In genomic region chr20:59386819-59387218, GRCh38 we compare ENCODE assay signal across 19 cellular contexts.
DNase-seq lines count a peak whose midpoint lies in the region; ATAC-seq and TF ChIP-seq lines count a peak whose summit lies in the region.
"Had no signal": no experiment of that assay in that cellular context is flagged by ENCODE, and none has a peak within 500 bp of the region (broad histone marks: within the 10 kb centered on the region; RNA-seq: fewer than 3 reads in every experiment).

No MANE protein-coding gene starts in this region.

- peak overlapping the region; percentile 8 for H3K27ac ChIP-seq in vagina

- H3K27me3 ChIP-seq in vagina: no peaks in the 10 kb centered on the region

- no peaks in the 10 kb centered on the region for H3K27me3 Mint-ChIP-seq in activated naive CD4-positive, alpha-beta T cell treated with anti-CD3 and anti-CD28 coated beads, Interleukin-2, amount 50 U/mL, for 24 hours
- H3K27me3 Mint-ChIP-seq in chondrocyte (ENCODE audit: low read depth): no peaks in the 10 kb centered on the region

- H3K36me3 ChIP-seq in vagina: no peaks in the 10 kb centered on the region

- ATAC-seq in SK-N-SH treated with all-trans-retinoic acid at 6 μM for 48 hours: no peak
- ATAC-seq: K562, Panc1 had no signal

- no peak for TF ChIP-seq POLR2A in vagina (IDR thresholded peaks at IDR 0.05)

- no peaks in the 10 kb centered on the region for H3K9me3 Mint-ChIP-seq in activated naive CD4-positive, alpha-beta T cell treated with anti-CD3 and anti-CD28 coated beads, Interleukin-2, amount 50 U/mL, for 24 hours
- peaks cover 2% of the 10 kb centered on the region for H3K9me3 Mint-ChIP-seq in chondrocyte (ENCODE audit: low read depth)
- H3K9me3 Mint-ChIP-seq: CD8-positive, alpha-beta memory T cell; H9 had no signal

- H3K9me3 ChIP-seq in vagina: no peaks in the 10 kb centered on the region

- DNase-seq in activated naive CD4-positive, alpha-beta T cell treated with anti-CD3 and anti-CD28 coated beads, Interleukin-2, amount 50 U/mL, for 16 hours: no peak
- DNase-seq in chondrocyte (ENCODE audit: low spot score) (no peak), left kidney (ENCODE audit: low read depth, low spot score) (peak; percentile 64), vagina (ENCODE audit: extremely low spot score in 2 of 2) (no peak), foreskin fibroblast (no peak), UCSD-AML1 (lab: John Stamatoyannopoulos, UW; ENCODE audit: unreplicated experiment) (no peak)
- DNase-seq: 8988T, H9, MV-4-11, NCI-H1417 treated with DMSO at 0.1 percent for 48 hours, NCI-H1930, NCI-H2171, NCI-H446, NCI-H774 had no signal

- no peak overlapping the region for H3K4me3 Mint-ChIP-seq in activated naive CD4-positive, alpha-beta T cell treated with anti-CD3 and anti-CD28 coated beads, Interleukin-2, amount 50 U/mL, for 24 hours
- no peak overlapping the region for H3K4me3 Mint-ChIP-seq in chondrocyte (ENCODE audit: unreplicated experiment)
- H3K4me3 Mint-ChIP-seq: CD8-positive, alpha-beta memory T cell; H9 had no signal

- H3K4me3 ChIP-seq in vagina: no peak overlapping the region
- H3K4me3 ChIP-seq in foreskin fibroblast (ENCODE audit: low read depth in 1 of 2, low read length in 2 of 2): no peak overlapping the region
- H3K4me3 ChIP-seq: K562 had no signal

- H3K27ac Mint-ChIP-seq in activated naive CD4-positive, alpha-beta T cell treated with anti-CD3 and anti-CD28 coated beads, Interleukin-2, amount 50 U/mL, for 24 hours: peak overlapping the region; percentile 74
- peak overlapping the region; percentile 58 for H3K27ac Mint-ChIP-seq in chondrocyte (ENCODE audit: unreplicated experiment)
- H3K27ac Mint-ChIP-seq: H9 had no signal

- intact Hi-C loops in vagina (cut with DNase I): no loop called here

- no peak for TF ChIP-seq CTCF in chondrocyte (IDR thresholded peaks at IDR 0.05)
- TF ChIP-seq CTCF in vagina (IDR thresholded peaks at IDR 0.05): no peak
- no peak for TF ChIP-seq CTCF in foreskin fibroblast (IDR thresholded peaks at IDR 0.05; ENCODE audit: low read depth, low read length)

- H3K4me1 ChIP-seq in vagina: peaks cover 17% of the 10 kb centered on the region

- H3K4me1 Mint-ChIP-seq in activated naive CD4-positive, alpha-beta T cell treated with anti-CD3 and anti-CD28 coated beads, Interleukin-2, amount 50 U/mL, for 24 hours: peaks cover 8% of the 10 kb centered on the region
- H3K4me1 Mint-ChIP-seq in chondrocyte (ENCODE audit: low read depth): peaks cover 25% of the 10 kb centered on the region

- H3K36me3 Mint-ChIP-seq in activated naive CD4-positive, alpha-beta T cell treated with anti-CD3 and anti-CD28 coated beads, Interleukin-2, amount 50 U/mL, for 24 hours: no peaks in the 10 kb centered on the region
- no peaks in the 10 kb centered on the region for H3K36me3 Mint-ChIP-seq in chondrocyte (ENCODE audit: low read depth)
- H3K36me3 Mint-ChIP-seq: CD8-positive, alpha-beta memory T cell had no signal

TF ChIP-seq in SK-N-SH treated with all-trans-retinoic acid at 6 μM for 48 hours, 23 proteins besides CTCF, POLR2A, EP300 and RAD21:
- no peak for TF ChIP-seq ARNTL (CRISPR knock-in tag; IDR thresholded peaks at IDR 0.05; ENCODE audit: borderline replicate concordance, low read depth)
- no peak for TF ChIP-seq TOX (CRISPR knock-in tag; IDR thresholded peaks at IDR 0.05; ENCODE audit: borderline replicate concordance)
- no peak for TF ChIP-seq ESRRG (CRISPR knock-in tag; IDR thresholded peaks at IDR 0.05)
- TF ChIP-seq POU6F1 (CRISPR knock-in tag; IDR thresholded peaks at IDR 0.05; ENCODE audit: borderline replicate concordance, low read depth): no peak
- no peak for TF ChIP-seq ZNF70 (CRISPR knock-in tag; IDR thresholded peaks at IDR 0.05)
- TF ChIP-seq ZC3H10 (CRISPR knock-in tag; IDR thresholded peaks at IDR 0.05): no peak
- TF ChIP-seq TCF4 (CRISPR knock-in tag; IDR thresholded peaks at IDR 0.05; ENCODE audit: borderline replicate concordance): no peak
- no peak for TF ChIP-seq TSHZ2 (CRISPR knock-in tag; IDR thresholded peaks at IDR 0.05)
- no peak for TF ChIP-seq CSDC2 (CRISPR knock-in tag; IDR thresholded peaks at IDR 0.05)
- TF ChIP-seq ZFP3 (CRISPR knock-in tag; IDR thresholded peaks at IDR 0.05): no peak
- TF ChIP-seq ZNF565 (CRISPR knock-in tag; conservative IDR thresholded peaks at IDR 0.05; ENCODE audit: low read depth): no peak
TF ChIP-seq in SK-N-SH treated with all-trans-retinoic acid at 6 μM for 48 hours: peak in this region for 0.
